ENCODE assay signal across 8 cellular contexts in genomic region chr9:106862115-106862945, GRCh38. TPM values are rescaled to one million over a fixed set of nuclear protein-coding genes. Genes with fewer than 3 reads are reported as not detected.
DNase-seq lines count a peak whose midpoint lies in the region; ATAC-seq, FAIRE-seq and TF ChIP-seq lines count a peak whose summit lies in the region.

No MANE protein-coding gene starts in this region.

- ATAC-seq in HG02852 (IDR thresholded peaks at IDR 0.05; ENCODE audit: unreplicated experiment) (no peak), HG03095 (IDR thresholded peaks at IDR 0.05; ENCODE audit: unreplicated experiment) (no peak)

- H3K4me3 Mint-ChIP-seq in T-helper 2 cell treated with Interferon-gamma antibody and Interleukin-4, amounts not matched to agents 5 μg/mL and 100 μg/mL, for 36 hours = peak overlapping the region; percentile 48

- peak overlapping the region; percentile 84 for H3K27ac ChIP-seq in stomach smooth muscle (ENCODE audit: low read length)

- no peaks in the 10 kb centered on the region for H3K9me3 ChIP-seq in stomach smooth muscle (ENCODE audit: control insufficient read depth in 2 of 2, low read length in 2 of 2)

- H3K27me3 ChIP-seq in bronchial epithelial cell (ENCODE audit: control insufficient read depth, insufficient read depth, low read length) = no peaks in the 10 kb centered on the region
- no peaks in the 10 kb centered on the region for H3K27me3 ChIP-seq in stomach smooth muscle (ENCODE audit: control insufficient read depth in 1 of 2, insufficient read depth in 2 of 2, low read length in 2 of 2)

- H3K4me1 Mint-ChIP-seq in T-helper 2 cell treated with Interferon-gamma antibody and Interleukin-4, amounts not matched to agents 5 μg/mL and 100 μg/mL, for 36 hours (ENCODE audit: low read depth) = peaks cover 9% of the 10 kb centered on the region

- peak; percentile 47 for TF ChIP-seq CTCF in bronchial epithelial cell (IDR thresholded peaks at IDR 0.05; ENCODE audit: insufficient read depth, low read length, severe bottlenecking)

- H3K9me3 Mint-ChIP-seq in T-helper 2 cell treated with Interferon-gamma antibody and Interleukin-4, amounts not matched to agents 5 μg/mL and 100 μg/mL, for 36 hours = no peaks in the 10 kb centered on the region

- peak overlapping the region; percentile 80 for H3K4me3 ChIP-seq in bronchial epithelial cell (ENCODE audit: low read depth, low read length)
- H3K4me3 ChIP-seq in stomach smooth muscle (ENCODE audit: low read length in 2 of 2) = peak overlapping the region; percentile 96 to 97

- FAIRE-seq in bronchial epithelial cell (lab: Jason Lieb, UNC) = no peak

- peak overlapping the region; percentile 28 for H3K27ac Mint-ChIP-seq in T-helper 2 cell treated with Interferon-gamma antibody and Interleukin-4, amounts not matched to agents 5 μg/mL and 100 μg/mL, for 36 hours

- no peaks in the 10 kb centered on the region for H3K36me3 Mint-ChIP-seq in T-helper 2 cell treated with Interferon-gamma antibody and Interleukin-4, amounts not matched to agents 5 μg/mL and 100 μg/mL, for 36 hours (ENCODE audit: low read depth)

- H3K27me3 Mint-ChIP-seq in T-helper 2 cell treated with Interferon-gamma antibody and Interleukin-4, amounts not matched to agents 5 μg/mL and 100 μg/mL, for 36 hours (ENCODE audit: low read depth) = peaks cover 75% of the 10 kb centered on the region

- H3K36me3 ChIP-seq in bronchial epithelial cell (ENCODE audit: control insufficient read depth, insufficient read depth, low read length) = no peaks in the 10 kb centered on the region
- H3K36me3 ChIP-seq in stomach smooth muscle (ENCODE audit: control insufficient read depth in 2 of 2, insufficient read depth in 2 of 2, low read length in 2 of 2) = no peaks in the 10 kb centered on the region

- DNase-seq in T-helper 2 cell treated with Interferon-gamma antibody and Interleukin-4, amounts not matched to agents 5 μg/mL and 100 μg/mL, for 36 hours (ENCODE audit: low spot score) = no peak
- no peak for DNase-seq in T-helper 2 cell
- peak; percentile 55 for DNase-seq in NCI-H2227 (lab: John Stamatoyannopoulos, UW; ENCODE audit: unreplicated experiment)
- DNase-seq in bronchial epithelial cell (ENCODE audit: low read depth) = peak; percentile 38
- DNase-seq in kidney glomerular epithelial cell (lab: John Stamatoyannopoulos, UW) = peak; percentile 32

- H3K9ac ChIP-seq in stomach smooth muscle (ENCODE audit: low read length in 2 of 2) = peak overlapping the region; percentile 91 to 97

- peaks cover 15% of the 10 kb centered on the region for H3K4me1 ChIP-seq in stomach smooth muscle (ENCODE audit: control insufficient read depth, insufficient read depth, low read length)

RNA-seq across cellular contexts. Expression of gene ZNF462, which starts 0.6 kb away (rescaled TPM):
- total RNA-seq in bronchial epithelial cell = 8.2 and 8.3 TPM in 2 replicates

Comparison
In these comparisons a context has a peak if more than half of its experiments do, and no peak if none do; other contexts are left out.
1. DNase-seq: peak in NCI-H2227 (single experiment), bronchial epithelial cell (single experiment) and kidney glomerular epithelial cell (single experiment); none in T-helper 2 cell treated with Interferon-gamma antibody and Interleukin-4, amounts not matched to agents 5 μg/mL and 100 μg/mL, for 36 hours (single experiment) and T-helper 2 cell (0 of 5).